ENCODE assay signal across 8 cellular contexts in the genomic region with DNA sequence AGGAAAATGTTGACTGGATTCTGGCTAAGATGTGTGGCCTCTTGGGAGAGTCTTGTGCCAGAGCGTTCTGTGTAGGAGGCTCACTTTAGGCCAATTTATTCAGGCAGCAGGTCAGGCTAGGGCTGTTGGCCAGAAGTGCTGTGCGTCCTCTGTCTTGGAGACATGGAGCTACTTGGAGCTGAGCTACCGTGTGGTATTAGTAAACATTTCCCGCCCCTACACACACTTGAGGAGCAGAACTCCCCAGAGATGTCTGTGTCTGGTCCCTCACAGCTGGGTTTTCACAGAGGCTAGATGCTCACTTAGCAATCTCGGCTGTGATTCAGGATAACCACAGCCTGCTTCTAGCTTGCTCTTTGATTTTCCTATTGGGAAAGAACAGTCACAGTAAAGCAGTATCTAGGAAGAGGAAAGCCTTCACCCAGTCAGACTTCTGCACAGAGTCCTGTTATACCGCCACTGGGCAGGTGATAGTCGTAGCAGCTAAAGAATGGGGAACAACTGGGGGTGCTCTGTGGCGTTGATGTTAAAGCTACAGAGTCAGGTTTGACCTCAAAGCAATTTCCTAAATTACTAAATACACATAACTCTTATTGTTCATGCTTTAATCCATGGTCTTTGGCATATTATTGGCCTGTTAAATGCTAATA.
DNase-seq lines count a peak whose midpoint lies in the region; ATAC-seq and TF ChIP-seq lines count a peak whose summit lies in the region.

No MANE protein-coding gene starts in this region.

- no peaks in the 10 kb centered on the region for H3K36me3 ChIP-seq in A673 (ENCODE audit: insufficient read depth, low read length, poor library complexity, severe bottlenecking)
- H3K36me3 ChIP-seq in ascending aorta = no peaks in the 10 kb centered on the region

- no TSS peak for BruUV-seq in A673 (replicated peaks; lab: Mats Ljungman, UMichigan)

- H3K27me3 ChIP-seq in A673 (replicated peaks; ENCODE audit: insufficient read depth, low read depth, low read length, poor library complexity) (no peaks in the 10 kb centered on the region), ascending aorta (no peaks in the 10 kb centered on the region)

- no peaks in the 10 kb centered on the region for H3K9me3 Mint-ChIP-seq in naive thymus-derived CD8-positive, alpha-beta T cell

- no peaks in the 10 kb centered on the region for H3K9me3 ChIP-seq in A673 (ENCODE audit: low read depth, low read length, poor library complexity, severe bottlenecking)
- no peaks in the 10 kb centered on the region for H3K9me3 ChIP-seq in ascending aorta

- H3K4me1 ChIP-seq in A673 (ENCODE audit: insufficient read depth, low read length, poor library complexity, severe bottlenecking) (peaks cover 23% of the 10 kb centered on the region), ascending aorta (peaks cover 0 to 18% of the 10 kb centered on the region in 2 donors)

- no peaks in the 10 kb centered on the region for H3K27me3 Mint-ChIP-seq in naive thymus-derived CD8-positive, alpha-beta T cell

- POLR2A ChIA-PET in A673 (lab: Charles Lee; ENCODE audit: low non-redundant PET) = no interaction called here
- POLR2A ChIA-PET in naive thymus-derived CD8-positive, alpha-beta T cell (lab: Charles Lee) = no interaction called here

- peaks cover 35 to 67% (median 61%) of the 10 kb centered on the region in 4 donors for H3K4me1 Mint-ChIP-seq in naive thymus-derived CD8-positive, alpha-beta T cell

- peak; percentile 53 for ATAC-seq in GM19328 (IDR thresholded peaks at IDR 0.05; ENCODE audit: unreplicated experiment)
- peak; percentile 52 for ATAC-seq in HG03196 (IDR thresholded peaks at IDR 0.05; ENCODE audit: unreplicated experiment)
- peak in 1 of 2 donors; percentile 56 for ATAC-seq in naive thymus-derived CD8-positive, alpha-beta T cell

- CTCF ChIA-PET in A673 (lab: Charles Lee) = no interaction called here

- TF ChIP-seq CTCF in A673 (conservative IDR thresholded peaks at IDR 0.05; ENCODE audit: low read depth, low read length) = no peak
- TF ChIP-seq CTCF in ascending aorta (IDR thresholded peaks at IDR 0.05) = no peak

- intact Hi-C loops in A673 (cut with micrococcal nuclease; ENCODE audit: unreplicated experiment) = no loop called here
- intact Hi-C loops in ascending aorta (cut with DNase I) = loop anchor here (5.0 kb wide), 1 partner anchor 86 kb away; the partner anchor contains the start of gene MDFIC

- peak; percentile 73 for DNase-seq in A673 (ENCODE audit: low spot score)
- peak in 1 of 2 donors; percentile 78 for DNase-seq in ascending aorta (ENCODE audit: low spot score in 2 of 2)
- DNase-seq in naive thymus-derived CD8-positive, alpha-beta T cell = no peak
- no peak for DNase-seq in NCI-H2227 (lab: John Stamatoyannopoulos, UW; ENCODE audit: unreplicated experiment)
- no peak for DNase-seq in SIG-M5 treated with dmso at 0.1 percent for 504 hours (lab: John Stamatoyannopoulos, UW; ENCODE audit: unreplicated experiment)
- no peak for DNase-seq in dermis blood vessel endothelial cell

- H3K27ac Mint-ChIP-seq in naive thymus-derived CD8-positive, alpha-beta T cell = peak overlapping the region; percentile 36 to 94 (median 86)

- H3K4me3 Mint-ChIP-seq in naive thymus-derived CD8-positive, alpha-beta T cell = peak overlapping the region in 9 of 10 donors; percentile 62 to 80 (median 72)

- H3K36me3 Mint-ChIP-seq in naive thymus-derived CD8-positive, alpha-beta T cell = peaks cover 3 to 16% (median 12%) of the 10 kb centered on the region in 3 donors

- H3K27ac ChIP-seq in A673 (ENCODE audit: low read depth, low read length, poor library complexity, severe bottlenecking) (no peak overlapping the region), ascending aorta (peak overlapping the region; percentile 52 to 56)

- no peak overlapping the region for H3K4me3 ChIP-seq in A673 (ENCODE audit: low read depth, low read length, poor library complexity, severe bottlenecking)
- peak overlapping the region in 1 of 2 donors; percentile 19 for H3K4me3 ChIP-seq in ascending aorta
